In the genomic region with DNA sequence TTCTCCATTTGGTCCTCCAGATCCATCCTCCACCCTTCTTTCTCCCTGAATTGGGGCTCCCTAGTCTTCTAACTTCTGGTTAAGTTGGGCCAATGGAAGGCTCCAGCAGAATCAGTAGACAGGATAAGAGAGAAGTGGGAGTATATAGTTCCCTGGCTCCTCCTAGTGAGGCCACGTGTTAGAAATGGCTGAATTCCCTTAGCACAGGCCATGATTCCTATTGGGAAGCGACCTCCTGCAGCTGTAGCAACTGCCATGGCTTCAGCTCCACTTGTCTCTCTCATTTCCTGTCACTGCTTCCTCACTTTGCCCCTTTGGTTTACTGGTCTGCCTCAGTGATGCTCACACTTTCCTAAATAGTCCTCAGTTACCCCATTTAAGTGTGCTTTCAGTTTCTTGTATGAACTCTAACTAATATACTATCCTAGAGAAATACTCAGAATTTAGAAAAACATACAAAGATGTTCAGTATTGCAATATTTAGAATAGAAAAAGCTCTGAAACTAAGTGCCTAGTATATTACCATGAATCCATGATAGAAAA, we compare ENCODE assay signal across 2 cellular contexts.
TF ChIP-seq lines count a peak whose summit lies in the region.

No MANE protein-coding gene starts in this region.

TF ChIP-seq in GM23338, 12 proteins besides CTCF, POLR2A, EP300 and RAD21 (continues in another document):
- TF ChIP-seq, protein P1, sequence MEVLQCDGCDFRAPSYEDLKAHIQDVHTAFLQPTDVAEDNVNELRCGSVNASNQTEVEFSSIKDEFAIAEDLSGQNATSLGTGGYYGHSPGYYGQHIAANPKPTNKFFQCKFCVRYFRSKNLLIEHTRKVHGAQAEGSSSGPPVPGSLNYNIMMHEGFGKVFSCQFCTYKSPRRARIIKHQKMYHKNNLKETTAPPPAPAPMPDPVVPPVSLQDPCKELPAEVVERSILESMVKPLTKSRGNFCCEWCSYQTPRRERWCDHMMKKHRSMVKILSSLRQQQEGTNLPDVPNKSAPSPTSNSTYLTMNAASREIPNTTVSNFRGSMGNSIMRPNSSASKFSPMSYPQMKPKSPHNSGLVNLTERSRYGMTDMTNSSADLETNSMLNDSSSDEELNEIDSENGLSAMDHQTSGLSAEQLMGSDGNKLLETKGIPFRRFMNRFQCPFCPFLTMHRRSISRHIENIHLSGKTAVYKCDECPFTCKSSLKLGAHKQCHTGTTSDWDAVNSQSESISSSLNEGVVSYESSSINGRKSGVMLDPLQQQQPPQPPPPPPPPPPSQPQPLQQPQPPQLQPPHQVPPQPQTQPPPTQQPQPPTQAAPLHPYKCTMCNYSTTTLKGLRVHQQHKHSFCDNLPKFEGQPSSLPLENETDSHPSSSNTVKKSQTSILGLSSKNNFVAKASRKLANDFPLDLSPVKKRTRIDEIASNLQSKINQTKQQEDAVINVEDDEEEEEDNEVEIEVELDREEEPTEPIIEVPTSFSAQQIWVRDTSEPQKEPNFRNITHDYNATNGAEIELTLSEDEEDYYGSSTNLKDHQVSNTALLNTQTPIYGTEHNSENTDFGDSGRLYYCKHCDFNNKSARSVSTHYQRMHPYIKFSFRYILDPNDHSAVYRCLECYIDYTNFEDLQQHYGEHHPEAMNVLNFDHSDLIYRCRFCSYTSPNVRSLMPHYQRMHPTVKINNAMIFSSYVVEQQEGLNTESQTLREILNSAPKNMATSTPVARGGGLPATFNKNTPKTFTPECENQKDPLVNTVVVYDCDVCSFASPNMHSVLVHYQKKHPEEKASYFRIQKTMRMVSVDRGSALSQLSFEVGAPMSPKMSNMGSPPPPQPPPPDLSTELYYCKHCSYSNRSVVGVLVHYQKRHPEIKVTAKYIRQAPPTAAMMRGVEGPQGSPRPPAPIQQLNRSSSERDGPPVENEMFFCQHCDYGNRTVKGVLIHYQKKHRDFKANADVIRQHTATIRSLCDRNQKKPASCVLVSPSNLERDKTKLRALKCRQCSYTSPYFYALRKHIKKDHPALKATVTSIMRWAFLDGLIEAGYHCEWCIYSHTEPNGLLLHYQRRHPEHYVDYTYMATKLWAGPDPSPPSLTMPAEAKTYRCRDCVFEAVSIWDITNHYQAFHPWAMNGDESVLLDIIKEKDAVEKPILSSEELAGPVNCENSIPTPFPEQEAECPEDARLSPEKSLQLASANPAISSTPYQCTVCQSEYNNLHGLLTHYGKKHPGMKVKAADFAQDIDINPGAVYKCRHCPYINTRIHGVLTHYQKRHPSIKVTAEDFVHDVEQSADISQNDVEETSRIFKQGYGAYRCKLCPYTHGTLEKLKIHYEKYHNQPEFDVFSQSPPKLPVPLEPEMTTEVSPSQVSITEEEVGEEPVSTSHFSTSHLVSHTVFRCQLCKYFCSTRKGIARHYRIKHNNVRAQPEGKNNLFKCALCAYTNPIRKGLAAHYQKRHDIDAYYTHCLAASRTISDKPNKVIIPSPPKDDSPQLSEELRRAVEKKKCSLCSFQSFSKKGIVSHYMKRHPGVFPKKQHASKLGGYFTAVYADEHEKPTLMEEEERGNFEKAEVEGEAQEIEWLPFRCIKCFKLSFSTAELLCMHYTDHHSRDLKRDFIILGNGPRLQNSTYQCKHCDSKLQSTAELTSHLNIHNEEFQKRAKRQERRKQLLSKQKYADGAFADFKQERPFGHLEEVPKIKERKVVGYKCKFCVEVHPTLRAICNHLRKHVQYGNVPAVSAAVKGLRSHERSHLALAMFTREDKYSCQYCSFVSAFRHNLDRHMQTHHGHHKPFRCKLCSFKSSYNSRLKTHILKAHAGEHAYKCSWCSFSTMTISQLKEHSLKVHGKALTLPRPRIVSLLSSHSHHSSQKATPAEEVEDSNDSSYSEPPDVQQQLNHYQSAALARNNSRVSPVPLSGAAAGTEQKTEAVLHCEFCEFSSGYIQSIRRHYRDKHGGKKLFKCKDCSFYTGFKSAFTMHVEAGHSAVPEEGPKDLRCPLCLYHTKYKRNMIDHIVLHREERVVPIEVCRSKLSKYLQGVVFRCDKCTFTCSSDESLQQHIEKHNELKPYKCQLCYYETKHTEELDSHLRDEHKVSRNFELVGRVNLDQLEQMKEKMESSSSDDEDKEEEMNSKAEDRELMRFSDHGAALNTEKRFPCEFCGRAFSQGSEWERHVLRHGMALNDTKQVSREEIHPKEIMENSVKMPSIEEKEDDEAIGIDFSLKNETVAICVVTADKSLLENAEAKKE (CRISPR knock-in tag; IDR thresholded peaks at IDR 0.05) = no peak
- TF ChIP-seq, protein P2, sequence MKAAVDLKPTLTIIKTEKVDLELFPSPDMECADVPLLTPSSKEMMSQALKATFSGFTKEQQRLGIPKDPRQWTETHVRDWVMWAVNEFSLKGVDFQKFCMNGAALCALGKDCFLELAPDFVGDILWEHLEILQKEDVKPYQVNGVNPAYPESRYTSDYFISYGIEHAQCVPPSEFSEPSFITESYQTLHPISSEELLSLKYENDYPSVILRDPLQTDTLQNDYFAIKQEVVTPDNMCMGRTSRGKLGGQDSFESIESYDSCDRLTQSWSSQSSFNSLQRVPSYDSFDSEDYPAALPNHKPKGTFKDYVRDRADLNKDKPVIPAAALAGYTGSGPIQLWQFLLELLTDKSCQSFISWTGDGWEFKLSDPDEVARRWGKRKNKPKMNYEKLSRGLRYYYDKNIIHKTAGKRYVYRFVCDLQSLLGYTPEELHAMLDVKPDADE (IDR thresholded peaks at IDR 0.05) = no peak
- TF ChIP-seq POLR2AphosphoS5 (IDR thresholded peaks at IDR 0.05; ENCODE audit: low read depth) (no peak), STAT1 (IDR thresholded peaks at IDR 0.05; ENCODE audit: unreplicated experiment) (no peak), ZNF331 (CRISPR knock-in tag; IDR thresholded peaks at IDR 0.05; ENCODE audit: low read depth) (no peak), EZH2 (IDR thresholded peaks at IDR 0.05; ENCODE audit: low read depth, unreplicated experiment) (no peak), NANOG (IDR thresholded peaks at IDR 0.05; ENCODE audit: borderline replicate concordance) (no peak), EZH2phosphoT487 (IDR thresholded peaks at IDR 0.05; ENCODE audit: unreplicated experiment) (no peak), ZNF114 (CRISPR knock-in tag; IDR thresholded peaks at IDR 0.05) (no peak), JUNB (IDR thresholded peaks at IDR 0.05; ENCODE audit: unreplicated experiment) (no peak)

TF ChIP-seq in GM12878, 131 proteins besides CTCF, POLR2A, EP300 and RAD21:
- TF ChIP-seq EED (IDR thresholded peaks at IDR 0.05; ENCODE audit: low read depth) (0 out of 2 replicates have a peak, but pooled peaks have one; percentile 26), NR2C2 (IDR thresholded peaks at IDR 0.05; ENCODE audit: borderline replicate concordance, control insufficient read depth, insufficient read length, low read depth) (no peak)
